In genomic region chr3:179146911-179147570, GRCh38 we compare ENCODE assay signal across 1 cellular context.
TF ChIP-seq lines count a peak whose summit lies in the region.

No MANE protein-coding gene starts in this region.

TF ChIP-seq in HEK293, 187 proteins besides CTCF, POLR2A, EP300 and RAD21 (continued from another document):
- TF ChIP-seq, protein P1, sequence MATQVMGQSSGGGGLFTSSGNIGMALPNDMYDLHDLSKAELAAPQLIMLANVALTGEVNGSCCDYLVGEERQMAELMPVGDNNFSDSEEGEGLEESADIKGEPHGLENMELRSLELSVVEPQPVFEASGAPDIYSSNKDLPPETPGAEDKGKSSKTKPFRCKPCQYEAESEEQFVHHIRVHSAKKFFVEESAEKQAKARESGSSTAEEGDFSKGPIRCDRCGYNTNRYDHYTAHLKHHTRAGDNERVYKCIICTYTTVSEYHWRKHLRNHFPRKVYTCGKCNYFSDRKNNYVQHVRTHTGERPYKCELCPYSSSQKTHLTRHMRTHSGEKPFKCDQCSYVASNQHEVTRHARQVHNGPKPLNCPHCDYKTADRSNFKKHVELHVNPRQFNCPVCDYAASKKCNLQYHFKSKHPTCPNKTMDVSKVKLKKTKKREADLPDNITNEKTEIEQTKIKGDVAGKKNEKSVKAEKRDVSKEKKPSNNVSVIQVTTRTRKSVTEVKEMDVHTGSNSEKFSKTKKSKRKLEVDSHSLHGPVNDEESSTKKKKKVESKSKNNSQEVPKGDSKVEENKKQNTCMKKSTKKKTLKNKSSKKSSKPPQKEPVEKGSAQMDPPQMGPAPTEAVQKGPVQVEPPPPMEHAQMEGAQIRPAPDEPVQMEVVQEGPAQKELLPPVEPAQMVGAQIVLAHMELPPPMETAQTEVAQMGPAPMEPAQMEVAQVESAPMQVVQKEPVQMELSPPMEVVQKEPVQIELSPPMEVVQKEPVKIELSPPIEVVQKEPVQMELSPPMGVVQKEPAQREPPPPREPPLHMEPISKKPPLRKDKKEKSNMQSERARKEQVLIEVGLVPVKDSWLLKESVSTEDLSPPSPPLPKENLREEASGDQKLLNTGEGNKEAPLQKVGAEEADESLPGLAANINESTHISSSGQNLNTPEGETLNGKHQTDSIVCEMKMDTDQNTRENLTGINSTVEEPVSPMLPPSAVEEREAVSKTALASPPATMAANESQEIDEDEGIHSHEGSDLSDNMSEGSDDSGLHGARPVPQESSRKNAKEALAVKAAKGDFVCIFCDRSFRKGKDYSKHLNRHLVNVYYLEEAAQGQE (tag by site-specific recombination; IDR thresholded peaks at IDR 0.05): no peak
- no peak for TF ChIP-seq ZNF473 (tag by site-specific recombination; IDR thresholded peaks at IDR 0.05)
- TF ChIP-seq, protein P2, sequence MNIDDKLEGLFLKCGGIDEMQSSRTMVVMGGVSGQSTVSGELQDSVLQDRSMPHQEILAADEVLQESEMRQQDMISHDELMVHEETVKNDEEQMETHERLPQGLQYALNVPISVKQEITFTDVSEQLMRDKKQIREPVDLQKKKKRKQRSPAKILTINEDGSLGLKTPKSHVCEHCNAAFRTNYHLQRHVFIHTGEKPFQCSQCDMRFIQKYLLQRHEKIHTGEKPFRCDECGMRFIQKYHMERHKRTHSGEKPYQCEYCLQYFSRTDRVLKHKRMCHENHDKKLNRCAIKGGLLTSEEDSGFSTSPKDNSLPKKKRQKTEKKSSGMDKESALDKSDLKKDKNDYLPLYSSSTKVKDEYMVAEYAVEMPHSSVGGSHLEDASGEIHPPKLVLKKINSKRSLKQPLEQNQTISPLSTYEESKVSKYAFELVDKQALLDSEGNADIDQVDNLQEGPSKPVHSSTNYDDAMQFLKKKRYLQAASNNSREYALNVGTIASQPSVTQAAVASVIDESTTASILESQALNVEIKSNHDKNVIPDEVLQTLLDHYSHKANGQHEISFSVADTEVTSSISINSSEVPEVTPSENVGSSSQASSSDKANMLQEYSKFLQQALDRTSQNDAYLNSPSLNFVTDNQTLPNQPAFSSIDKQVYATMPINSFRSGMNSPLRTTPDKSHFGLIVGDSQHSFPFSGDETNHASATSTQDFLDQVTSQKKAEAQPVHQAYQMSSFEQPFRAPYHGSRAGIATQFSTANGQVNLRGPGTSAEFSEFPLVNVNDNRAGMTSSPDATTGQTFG (tag by site-specific recombination; IDR thresholded peaks at IDR 0.05; ENCODE audit: borderline replicate concordance): no peak
- TF ChIP-seq SCRT2 (tag by site-specific recombination; IDR thresholded peaks at IDR 0.05): peak; percentile 71; the same call in 1 of the 2 replicates
- 0 out of 2 replicates have a peak, but pooled peaks have one; percentile 16 for TF ChIP-seq TRIM28 (IDR thresholded peaks at IDR 0.05; ENCODE audit: borderline replicate concordance, low read length)
- no peak for TF ChIP-seq ZNF155 (tag by site-specific recombination; IDR thresholded peaks at IDR 0.05)
- no peak for TF ChIP-seq ZNF600 (tag by site-specific recombination; IDR thresholded peaks at IDR 0.05)
- TF ChIP-seq GLI4 (tag by site-specific recombination; IDR thresholded peaks at IDR 0.05): no peak
- no peak for TF ChIP-seq ZNF404 (tag by site-specific recombination; IDR thresholded peaks at IDR 0.05)
- no peak for TF ChIP-seq ZNF248 (tag by site-specific recombination; IDR thresholded peaks at IDR 0.05)
- no peak for TF ChIP-seq ZNF791 (tag by site-specific recombination; IDR thresholded peaks at IDR 0.05)
- no peak for TF ChIP-seq KLF9 (tag by site-specific recombination; IDR thresholded peaks at IDR 0.05; ENCODE audit: low read depth)
- no peak for TF ChIP-seq ZSCAN23 (tag by site-specific recombination; IDR thresholded peaks at IDR 0.05)
- TF ChIP-seq ZSCAN30 (tag by site-specific recombination; IDR thresholded peaks at IDR 0.05): no peak
- 0 out of 2 replicates have a peak, but pooled peaks have one; percentile 17 for TF ChIP-seq PRDM1 (tag by site-specific recombination; IDR thresholded peaks at IDR 0.05)
- peak; percentile 73 for TF ChIP-seq ZNF654 (tag by site-specific recombination; IDR thresholded peaks at IDR 0.05; ENCODE audit: low read depth)
- no peak for TF ChIP-seq SP3 (tag by site-specific recombination; IDR thresholded peaks at IDR 0.05)
- 0 out of 2 replicates have a peak, but pooled peaks have one; percentile 10 for TF ChIP-seq TSHZ1 (tag by site-specific recombination; IDR thresholded peaks at IDR 0.05; ENCODE audit: borderline replicate concordance)
